ENCODE assay signal across 31 cellular contexts in genomic region chr20:42406826-42407225, GRCh38.
"Had no signal": no experiment of that assay in that cellular context is flagged by ENCODE, and none has a peak within 500 bp of the region (broad histone marks: within the 10 kb centered on the region; RNA-seq: fewer than 3 reads in every experiment).

No MANE protein-coding gene starts in this region.

- H3K36me3 Mint-ChIP-seq: mesothelial cell of epicardium; naive B cell; natural killer cell treated with Interleukin-12 subunit alpha and Interleukin-12 subunit beta and Interleukin-15 and Interleukin-18, amount 100 ng/mL, for 72 hours had no signal

- H3K4me1 ChIP-seq: colonic mucosa, prostate gland, right atrium auricular region, suprapubic skin, transverse colon, vagina had no signal

- H3K4me3 ChIP-seq: colonic mucosa, lung, mucosa of descending colon, prostate gland, right atrium auricular region, smooth muscle cell, suprapubic skin, transverse colon, vagina had no signal

- H3K9me3 Mint-ChIP-seq: endodermal cell; neural crest cell; stimulated activated naive CD8-positive, alpha-beta T cell treated with anti-CD3 and anti-CD28 coated beads, Interleukin-15, amount 100 ng/mL, for 72 hours had no signal

- DNase-seq: colonic mucosa; effector CD8-positive, alpha-beta T cell; endodermal cell; foreskin melanocyte; kidney; mesenchymal stem cell; mucosa of descending colon; naive B cell; stimulated activated CD4-positive, alpha-beta T cell treated with anti-CD3 and anti-CD28 coated beads, Interleukin-12 subunit alpha, Interleukin-12 subunit beta, amount 100 ng/mL, for 4 hours; stimulated activated CD4-positive, alpha-beta T cell treated with anti-CD3 and anti-CD28 coated beads, Interleukin-1b, Interleukin-23, amount 100 ng/mL, for 48 hours; stimulated activated CD4-positive, alpha-beta T cell treated with anti-CD3 and anti-CD28 coated beads, Interleukin-4, amount 100 ng/mL, for 1 hour; stimulated activated CD8-positive, alpha-beta memory T cell treated with anti-CD3 and anti-CD28 coated beads, Interleukin-4, amount 100 ng/mL, for 48 hours; stimulated activated naive CD4-positive, alpha-beta T cell; stimulated activated naive CD8-positive, alpha-beta T cell treated with anti-CD3 and anti-CD28 coated beads, Interleukin-15, amount 100 ng/mL, for 72 hours; transverse colon had no signal

- H3K27ac Mint-ChIP-seq: dendritic cell treated with granulocyte-macrophage colony-stimulating factor and Interleukin-4, amounts not matched to agents 40 ng/mL and 50 ng/mL, for 4 days; endodermal cell; mesothelial cell of epicardium; naive B cell; natural killer cell treated with Interleukin-12 subunit alpha and Interleukin-12 subunit beta and Interleukin-15 and Interleukin-18, amount 100 ng/mL, for 72 hours; stimulated activated naive CD8-positive, alpha-beta T cell treated with anti-CD3 and anti-CD28 coated beads, Interleukin-15, amount 100 ng/mL, for 72 hours had no signal

- H3K4me1 Mint-ChIP-seq: mesothelial cell of epicardium; naive B cell; stimulated activated naive CD8-positive, alpha-beta T cell treated with anti-CD3 and anti-CD28 coated beads, Interleukin-15, amount 100 ng/mL, for 72 hours had no signal

- H3K36me3 ChIP-seq: colonic mucosa, neutrophil, prostate gland, right atrium auricular region, suprapubic skin, transverse colon, vagina had no signal

- H3K4me3 Mint-ChIP-seq: dendritic cell treated with granulocyte-macrophage colony-stimulating factor and Interleukin-4, amounts not matched to agents 40 ng/mL and 50 ng/mL, for 4 days; endodermal cell; mesothelial cell of epicardium; naive B cell; natural killer cell treated with Interleukin-12 subunit alpha and Interleukin-12 subunit beta and Interleukin-15 and Interleukin-18, amount 100 ng/mL, for 72 hours; neural crest cell; stimulated activated naive CD8-positive, alpha-beta T cell treated with anti-CD3 and anti-CD28 coated beads, Interleukin-15, amount 100 ng/mL, for 72 hours had no signal

- H3K9me3 ChIP-seq: colonic mucosa, mucosa of descending colon, neutrophil, prostate gland, right atrium auricular region, suprapubic skin, transverse colon, vagina had no signal

- ATAC-seq: esophagus mucosa; left lobe of liver; mucosa of descending colon; natural killer cell treated with Interleukin-12 subunit alpha and Interleukin-12 subunit beta and Interleukin-15 and Interleukin-18, amount 100 ng/mL, for 72 hours; sciatic nerve; stimulated activated naive CD8-positive, alpha-beta T cell treated with anti-CD3 and anti-CD28 coated beads, Interleukin-15, amount 100 ng/mL, for 72 hours had no signal

- H3K27ac ChIP-seq: colonic mucosa, epithelial cell of prostate, neutrophil, parathyroid adenoma, prostate gland, right atrium auricular region, suprapubic skin, transverse colon, vagina had no signal

- H3K27me3 Mint-ChIP-seq: naive B cell; natural killer cell treated with Interleukin-12 subunit alpha and Interleukin-12 subunit beta and Interleukin-15 and Interleukin-18, amount 100 ng/mL, for 72 hours; stimulated activated naive CD8-positive, alpha-beta T cell treated with anti-CD3 and anti-CD28 coated beads, Interleukin-15, amount 100 ng/mL, for 72 hours had no signal

- H3K27me3 ChIP-seq: colonic mucosa, neutrophil, right atrium auricular region, suprapubic skin, transverse colon, vagina had no signal
